ENCODE assay signal across 10 cellular contexts in genomic region chr3:127738192-127738840, GRCh38.
DNase-seq lines count a peak whose midpoint lies in the region; ATAC-seq and TF ChIP-seq lines count a peak whose summit lies in the region.
"Had no signal": no experiment of that assay in that cellular context is flagged by ENCODE, and none has a peak within 500 bp of the region (broad histone marks: within the 10 kb centered on the region; RNA-seq: fewer than 3 reads in every experiment).

No MANE protein-coding gene starts in this region.

- ATAC-seq in sciatic nerve (peak; percentile 50), GM19463 (IDR thresholded peaks at IDR 0.05; ENCODE audit: unreplicated experiment) (no peak)

- H2AFZ ChIP-seq in GM23248, result no peak overlapping the region
- H2AFZ ChIP-seq: neural progenitor cell had no signal

- H3K27me3 ChIP-seq in GM23248 (replicated peaks; ENCODE audit: insufficient read depth), result no peaks in the 10 kb centered on the region

- peaks cover 46% of the 10 kb centered on the region for H3K4me1 ChIP-seq in GM23248 (ENCODE audit: insufficient read depth)

- peak overlapping the region; percentile 28 for H3K4me2 ChIP-seq in GM23248 (ENCODE audit: unreplicated experiment)
- H3K4me2 ChIP-seq: neural progenitor cell had no signal

- 0 out of 2 replicates have a peak overlapping the region, but pooled peaks have one; percentile 10 for H3K27ac ChIP-seq in GM23248
- H3K27ac ChIP-seq: neural progenitor cell had no signal

- intact Hi-C loops in sciatic nerve (cut with DNase I), result no loop called here

- no peaks in the 10 kb centered on the region for H3K9me2 ChIP-seq in GM23248 (ENCODE audit: insufficient read depth)

- 0 out of 2 replicates have a peak overlapping the region, but pooled peaks have one; percentile 21 for H3K9ac ChIP-seq in GM23248
- H3K9ac ChIP-seq: neural progenitor cell had no signal

- H3K36me3 ChIP-seq in GM23248 (ENCODE audit: low read depth), result no peaks in the 10 kb centered on the region
- H3K36me3 ChIP-seq: neural progenitor cell had no signal

- peaks cover 34% of the 10 kb centered on the region for H3F3A ChIP-seq in GM23248 (ENCODE audit: insufficient read depth)

- no peaks in the 10 kb centered on the region for H4K20me1 ChIP-seq in GM23248 (ENCODE audit: insufficient read depth)

- WGBS in GM23248 (ENCODE audit: low coverage in 1 of 2, low lambda C conversion rate in 2 of 2, missing lambda C conversion rate in 2 of 2), 2 experiments, result 97 to 99% methylated on average over 8 of the region's 8 CpGs

- H3K4me3 ChIP-seq in GM23248 (no peak overlapping the region), fibroblast of pulmonary artery (replicated peaks; ENCODE audit: low read depth, low read length) (no peak overlapping the region)
- H3K4me3 ChIP-seq: neural progenitor cell had no signal

- in situ Hi-C loops in GM23248 (cut with MboI), result no loop called here

- H3K9me3 ChIP-seq in GM23248 (ENCODE audit: low read depth), result no peaks in the 10 kb centered on the region

- TF ChIP-seq CTCF in fibroblast of pulmonary artery (IDR thresholded peaks at IDR 0.05; ENCODE audit: low read length, missing control alignments), result no peak

- H3K79me2 ChIP-seq in GM23248 (ENCODE audit: insufficient read depth), result peaks cover 24% of the 10 kb centered on the region; the same call in 1 of the 2 replicates

- DNase-seq in GM23248, result peak; percentile 51
- DNase-seq in RPMI8226, result peak; percentile 20
- DNase-seq in fibroblast of pulmonary artery (ENCODE audit: low read depth), result peak; percentile 58
- peak; percentile 43 for DNase-seq in sciatic nerve (ENCODE audit: low spot score)
- DNase-seq in stimulated activated CD4-positive, alpha-beta T cell treated with anti-CD3 and anti-CD28 coated beads, Interleukin-4, amount 100 ng/mL, for 4 hours, result no peak
- DNase-seq in AG20443 (ENCODE audit: low spot score), result no peak
- no peak for DNase-seq in mesenteric fat pad (ENCODE audit: low spot score)
- DNase-seq: NCI-H1694 treated with DMSO at 0.1 percent for 48 hours had no signal

Comparison
In these comparisons a context has a peak if more than half of its experiments do, and no peak if none do; other contexts are left out.
1. DNase-seq: peak in GM23248 (single experiment), RPMI8226 (single experiment), fibroblast of pulmonary artery (single experiment) and sciatic nerve (single experiment); none in stimulated activated CD4-positive, alpha-beta T cell treated with anti-CD3 and anti-CD28 coated beads, Interleukin-4, amount 100 ng/mL, for 4 hours (0 of 2), AG20443 (single experiment) and mesenteric fat pad (single experiment).